Comparison of ENCODE assay signal across 8 cellular contexts in genomic region chr14:20489093-20489994, GRCh38. TPM values are rescaled to one million over a fixed set of nuclear protein-coding genes. Genes with fewer than 3 reads are reported as not detected.
DNase-seq lines count a peak whose midpoint lies in the region; ATAC-seq and TF ChIP-seq lines count a peak whose summit lies in the region.

No MANE protein-coding gene starts in this region.

- peak overlapping the region; percentile 26 for H3K4me2 ChIP-seq in Karpas-422 (ENCODE audit: low read depth, low read length, poor library complexity, severe bottlenecking)

- H3K4me1 Mint-ChIP-seq in endothelial cell (ENCODE audit: unreplicated experiment) (peaks cover 47% of the 10 kb centered on the region), progenitor cell of endocrine pancreas (ENCODE audit: low read depth) (peaks cover 16% of the 10 kb centered on the region)

- TF ChIP-seq CTCF in endothelial cell (IDR thresholded peaks at IDR 0.05; ENCODE audit: unreplicated experiment) = no peak
- no peak for TF ChIP-seq CTCF in progenitor cell of endocrine pancreas (IDR thresholded peaks at IDR 0.05; ENCODE audit: unreplicated experiment)

- H3K9me2 ChIP-seq in Karpas-422 (replicated peaks; ENCODE audit: insufficient read depth, low read length) = no peaks in the 10 kb centered on the region

- H3K9me3 ChIP-seq in Karpas-422 (ENCODE audit: low read length) = no peaks in the 10 kb centered on the region

- H3K27me3 Mint-ChIP-seq in endothelial cell (ENCODE audit: unreplicated experiment) (peaks cover 6% of the 10 kb centered on the region), progenitor cell of endocrine pancreas (no peaks in the 10 kb centered on the region)

- H3K4me3 Mint-ChIP-seq in endothelial cell (ENCODE audit: unreplicated experiment) (no peak overlapping the region), progenitor cell of endocrine pancreas (ENCODE audit: low read depth) (no peak overlapping the region)

- DNase-seq in Karpas-422 (no peak), endothelial cell (ENCODE audit: low spot score) (no peak), progenitor cell of endocrine pancreas (ENCODE audit: low spot score, unreplicated experiment) (no peak), A172 (ENCODE audit: low spot score) (no peak)

- H3K9me3 Mint-ChIP-seq in endothelial cell (ENCODE audit: unreplicated experiment) (no peaks in the 10 kb centered on the region), progenitor cell of endocrine pancreas (ENCODE audit: low read depth) (no peaks in the 10 kb centered on the region)

- no peaks in the 10 kb centered on the region for H3K36me3 ChIP-seq in ACC112 (ENCODE audit: insufficient read depth, low read length)
- H3K36me3 ChIP-seq in Karpas-422 (ENCODE audit: insufficient read depth, low read length) = no peaks in the 10 kb centered on the region

- no peaks in the 10 kb centered on the region for H3K36me3 Mint-ChIP-seq in endothelial cell (ENCODE audit: low read depth, unreplicated experiment)
- no peaks in the 10 kb centered on the region for H3K36me3 Mint-ChIP-seq in progenitor cell of endocrine pancreas (ENCODE audit: insufficient read depth)

- H4K20me1 ChIP-seq in Karpas-422 (ENCODE audit: insufficient read depth, low read depth, low read length) = no peaks in the 10 kb centered on the region

- H3K79me2 ChIP-seq in ACC112 (ENCODE audit: control insufficient read depth, insufficient read depth, low read length, unreplicated experiment) = no peaks in the 10 kb centered on the region
- H3K79me2 ChIP-seq in Karpas-422 (ENCODE audit: low read length) = no peaks in the 10 kb centered on the region

- H2AFZ ChIP-seq in ACC112 (ENCODE audit: low read length, unreplicated experiment) (peak overlapping the region; percentile 9), Karpas-422 (ENCODE audit: low read length) (no peak overlapping the region)

- no peak overlapping the region for H3K9ac ChIP-seq in Karpas-422 (ENCODE audit: low read length)

- H3K27ac Mint-ChIP-seq in endothelial cell (ENCODE audit: unreplicated experiment) = peak overlapping the region; percentile 4
- H3K27ac Mint-ChIP-seq in progenitor cell of endocrine pancreas = no peak overlapping the region

- peak; percentile 66 for ATAC-seq in GM18907 (IDR thresholded peaks at IDR 0.05; ENCODE audit: unreplicated experiment)
- ATAC-seq in HG03439 (IDR thresholded peaks at IDR 0.05; ENCODE audit: unreplicated experiment) = no peak
- no peak for ATAC-seq in HG03571 (IDR thresholded peaks at IDR 0.05; ENCODE audit: unreplicated experiment)

- no peaks in the 10 kb centered on the region for H3K27me3 ChIP-seq in ACC112 (ENCODE audit: insufficient read depth, low read length)
- H3K27me3 ChIP-seq in Karpas-422 (ENCODE audit: low read length) = no peaks in the 10 kb centered on the region

- H3K4me3 ChIP-seq in ACC112 (ENCODE audit: low read depth, low read length) (no peak overlapping the region; the same call in 1 of the 2 replicates), Karpas-422 (ENCODE audit: low read length) (no peak overlapping the region)

- H3K4me1 ChIP-seq in ACC112 (ENCODE audit: control insufficient read depth, insufficient read depth, low read length, unreplicated experiment) = peaks cover 20% of the 10 kb centered on the region
- H3K4me1 ChIP-seq in Karpas-422 (ENCODE audit: low read length) = peaks cover 11% of the 10 kb centered on the region

- H3K27ac ChIP-seq in ACC112 (ENCODE audit: low read depth, low read length) (no peak overlapping the region), Karpas-422 (ENCODE audit: low read length) (no peak overlapping the region)

RNA-seq across cellular contexts. Expression of gene RNASE10, which starts 16.0 kb away (rescaled TPM):
- total RNA-seq in Karpas-422 (2014; rRNA removed; shearing (Covaris generic); ENCODE audit: low replicate concordance) = not detected in 2 replicates
- total RNA-seq in endothelial cell (ENCODE audit: unreplicated experiment) = 10.7 TPM
- total RNA-seq in progenitor cell of endocrine pancreas = 1.3 and 1.5 TPM in 2 replicates
- not detected in 2 replicates for total RNA-seq in A172 (2014; rRNA removed; shearing (Covaris generic))

RNA-seq across cellular contexts. Expression of gene PNP, which starts 20.1 kb away (rescaled TPM):
- total RNA-seq in Karpas-422 (2014; rRNA removed; shearing (Covaris generic); ENCODE audit: low replicate concordance) = 104 and 138 TPM in 2 replicates
- total RNA-seq in endothelial cell (ENCODE audit: unreplicated experiment) (322 TPM), progenitor cell of endocrine pancreas (45.9 and 48.9 TPM in 2 replicates)
- total RNA-seq in A172 (2014; rRNA removed; shearing (Covaris generic)) = 41.8 and 43.5 TPM in 2 replicates

RNA-seq across cellular contexts. Expression of gene PIP4P1, which starts 28.1 kb away (rescaled TPM):
- total RNA-seq in Karpas-422 (2014; rRNA removed; shearing (Covaris generic); ENCODE audit: low replicate concordance) = 29.4 and 45.2 TPM in 2 replicates
- total RNA-seq in endothelial cell (ENCODE audit: unreplicated experiment) (36.8 TPM), progenitor cell of endocrine pancreas (41.1 and 45.6 TPM in 2 replicates)
- 13.5 and 18.7 TPM in 2 replicates for total RNA-seq in A172 (2014; rRNA removed; shearing (Covaris generic))

RNA-seq across cellular contexts. Expression of gene APEX1, which starts 34.3 kb away (rescaled TPM):
- total RNA-seq in Karpas-422 (2014; rRNA removed; shearing (Covaris generic); ENCODE audit: low replicate concordance) = 97.8 and 118 TPM in 2 replicates
- total RNA-seq in endothelial cell (ENCODE audit: unreplicated experiment) = 230 TPM
- total RNA-seq in progenitor cell of endocrine pancreas = 309 and 322 TPM in 2 replicates
- 96.7 and 99.1 TPM in 2 replicates for total RNA-seq in A172 (2014; rRNA removed; shearing (Covaris generic))

RNA-seq across cellular contexts. Expression of gene OSGEP, which starts 34.7 kb away (rescaled TPM):
- 63.0 and 84.1 TPM in 2 replicates for total RNA-seq in Karpas-422 (2014; rRNA removed; shearing (Covaris generic); ENCODE audit: low replicate concordance)
- total RNA-seq in endothelial cell (ENCODE audit: unreplicated experiment) (46.1 TPM), progenitor cell of endocrine pancreas (89.0 and 94.4 TPM in 2 replicates)
- total RNA-seq in A172 (2014; rRNA removed; shearing (Covaris generic)) = 33.2 and 54.4 TPM in 2 replicates
